ENCODE assay signal across 14 cellular contexts in the genomic region with DNA sequence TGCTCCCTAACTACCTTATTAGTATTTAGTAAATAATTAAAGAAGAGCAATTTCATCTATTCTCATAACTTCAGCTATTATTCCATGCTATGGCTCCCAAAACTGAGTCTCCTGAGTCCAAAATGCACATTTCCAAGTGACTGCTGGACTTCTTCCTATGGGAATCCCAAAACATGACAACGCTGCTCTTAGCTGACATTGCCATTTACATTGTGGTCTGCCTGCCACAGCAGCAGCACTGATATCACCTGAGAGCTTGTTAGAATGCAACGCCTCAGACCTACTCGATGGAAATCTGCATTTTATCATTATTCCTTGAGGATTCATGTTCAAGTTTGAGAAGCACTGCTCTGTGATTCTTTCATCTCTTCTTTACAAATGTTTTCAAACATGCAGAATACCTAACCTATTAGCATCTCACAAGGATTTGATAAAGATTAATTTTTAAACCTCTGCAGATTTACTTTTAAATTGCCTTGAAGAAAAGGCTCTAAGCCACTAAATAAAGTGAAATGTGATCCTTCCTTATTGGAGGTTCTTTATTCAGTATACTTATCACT.
DNase-seq lines count a peak whose midpoint lies in the region; ATAC-seq and TF ChIP-seq lines count a peak whose summit lies in the region.
"Had no signal": no experiment of that assay in that cellular context is flagged by ENCODE, and none has a peak within 500 bp of the region (broad histone marks: within the 10 kb centered on the region; RNA-seq: fewer than 3 reads in every experiment).

No MANE protein-coding gene starts in this region.

- ATAC-seq in activated T-helper 17 cell treated with anti-CD3 and anti-CD28 coated beads, Interleukin-2, amount 50 U/mL, for 72 hours (replicated peaks): no peak
- ATAC-seq in memory B cell (ENCODE audit: low read depth): no peak
- ATAC-seq in GM18868 (IDR thresholded peaks at IDR 0.05; ENCODE audit: unreplicated experiment): no peak

- peaks cover 2% of the 10 kb centered on the region for H3K36me3 ChIP-seq in Caco-2 (ENCODE audit: control insufficient read depth, insufficient read depth, low read length)

- TF ChIP-seq CTCF in Caco-2 (IDR thresholded peaks at IDR 0.05; ENCODE audit: insufficient read depth in 1 of 2, low read depth in 1 of 2, low read length in 1 of 2, severe bottlenecking in 1 of 2, unreplicated experiment in 1 of 2): no peak

- CTCF ChIA-PET in Caco-2 (lab: Charles Lee): interaction anchor here (1.3 to 2.0 kb wide), 2 partner anchors 9 kb away, joined by 5 to 7 read pairs; no protein-coding TSS in a partner anchor

- H3K27ac Mint-ChIP-seq in Caco-2 (ENCODE audit: unreplicated experiment) (peak overlapping the region; percentile 79), memory B cell (peak overlapping the region; percentile 41)
- peak overlapping the region; percentile 17 for H3K27ac Mint-ChIP-seq in activated T-helper 17 cell treated with anti-CD3 and anti-CD28 coated beads, Interleukin-2, amount 50 U/mL, for 72 hours
- H3K27ac Mint-ChIP-seq: IgD-negative memory B cell had no signal

- H3K4me3 ChIP-seq in Caco-2 (ENCODE audit: low read depth, low read length): no peak overlapping the region
- H3K4me3 ChIP-seq: BLaER1 treated with 17β-estradiol and CSF1 and Interleukin-3, amounts not matched to agents 10 nM and 100 nM had no signal

- no TSS peak for BruUV-seq in Caco-2 (replicated peaks; lab: Mats Ljungman, UMichigan)

- POLR2A ChIA-PET in Caco-2 (lab: Charles Lee): interaction anchor here (0.6 to 1.7 kb wide), 4 partner anchors 77 to 145 kb away, joined by 3 to 18 read pairs (median 10); a partner anchor contains a TSS

- no peaks in the 10 kb centered on the region for H3K27me3 ChIP-seq in Caco-2 (replicated peaks; ENCODE audit: control insufficient read depth, insufficient read depth, low read length)
- H3K27me3 ChIP-seq: BLaER1 treated with 17β-estradiol and CSF1 and Interleukin-3, amounts not matched to agents 10 nM and 100 nM had no signal

- DNase-seq in NCI-H1105 treated with DMSO at 0.1 percent for 48 hours (lab: John Stamatoyannopoulos, UW): peak; percentile 1
- no peak for DNase-seq in NCI-H1105 (lab: John Stamatoyannopoulos, UW)
- no peak for DNase-seq in Caco-2
- DNase-seq in memory B cell (ENCODE audit: low spot score in 2 of 2): no peak
- no peak for DNase-seq in globus pallidus (ENCODE audit: low spot score)
- DNase-seq in activated T-cell treated with anti-CD3 and anti-CD28 coated beads, Interleukin-2, amount 50 U/mL, for 1 hour: no peak
- DNase-seq: DMS153, MM.1S, NCI-H1930, SHP77 treated with DMSO at 0.1 percent for 48 hours had no signal

- H3K27me3 Mint-ChIP-seq in Caco-2 (ENCODE audit: insufficient read depth, unreplicated experiment): no peaks in the 10 kb centered on the region
- no peaks in the 10 kb centered on the region for H3K27me3 Mint-ChIP-seq in activated T-helper 17 cell treated with anti-CD3 and anti-CD28 coated beads, Interleukin-2, amount 50 U/mL, for 72 hours
- H3K27me3 Mint-ChIP-seq in memory B cell: no peaks in the 10 kb centered on the region
- H3K27me3 Mint-ChIP-seq: IgD-negative memory B cell had no signal

- H3K36me3 Mint-ChIP-seq in Caco-2 (ENCODE audit: insufficient read depth, unreplicated experiment) (peaks cover 38% of the 10 kb centered on the region), memory B cell (peaks cover 3% of the 10 kb centered on the region)
- H3K36me3 Mint-ChIP-seq in activated T-helper 17 cell treated with anti-CD3 and anti-CD28 coated beads, Interleukin-2, amount 50 U/mL, for 72 hours (ENCODE audit: low read depth): peaks cover 23% of the 10 kb centered on the region
- H3K36me3 Mint-ChIP-seq: IgD-negative memory B cell had no signal

- no peaks in the 10 kb centered on the region for H3K9me3 ChIP-seq in Caco-2
- H3K9me3 ChIP-seq: BLaER1 treated with 17β-estradiol and CSF1 and Interleukin-3, amounts not matched to agents 10 nM and 100 nM had no signal

- peak overlapping the region; percentile 48 for H3K4me3 Mint-ChIP-seq in Caco-2 (ENCODE audit: unreplicated experiment)
- no peak overlapping the region for H3K4me3 Mint-ChIP-seq in activated T-helper 17 cell treated with anti-CD3 and anti-CD28 coated beads, Interleukin-2, amount 50 U/mL, for 72 hours
- H3K4me3 Mint-ChIP-seq in memory B cell: no peak overlapping the region
- H3K4me3 Mint-ChIP-seq: IgD-negative memory B cell had no signal

- H3K4me1 Mint-ChIP-seq in Caco-2 (ENCODE audit: low read depth, unreplicated experiment): peaks cover 51% of the 10 kb centered on the region
- no peaks in the 10 kb centered on the region for H3K4me1 Mint-ChIP-seq in activated T-helper 17 cell treated with anti-CD3 and anti-CD28 coated beads, Interleukin-2, amount 50 U/mL, for 72 hours
- no peaks in the 10 kb centered on the region for H3K4me1 Mint-ChIP-seq in memory B cell

- peaks cover 38% of the 10 kb centered on the region for H3K4me1 ChIP-seq in Caco-2

- intact Hi-C loops in Caco-2 (cut with micrococcal nuclease; ENCODE audit: unreplicated experiment): loop anchor here (2.0 to 10.0 kb wide), 3 partner anchors 61 to 1061 kb away; a partner anchor contains a TSS

- H3K9me3 Mint-ChIP-seq in Caco-2 (ENCODE audit: unreplicated experiment): no peaks in the 10 kb centered on the region
- H3K9me3 Mint-ChIP-seq in activated T-helper 17 cell treated with anti-CD3 and anti-CD28 coated beads, Interleukin-2, amount 50 U/mL, for 72 hours: no peaks in the 10 kb centered on the region
- no peaks in the 10 kb centered on the region for H3K9me3 Mint-ChIP-seq in memory B cell
- H3K9me3 Mint-ChIP-seq: IgD-negative memory B cell had no signal

Comparison
In these comparisons a context has a peak if more than half of its experiments do, and no peak if none do; other contexts are left out.
1. H3K27ac Mint-ChIP-seq: peak in every context shown above with its lines; median percentile 79 in Caco-2; 41 in memory B cell; 17 in activated T-helper 17 cell treated with anti-CD3 and anti-CD28 coated beads, Interleukin-2, amount 50 U/mL, for 72 hours.